20 cellular contexts compared by ENCODE assay signal in the genomic region with DNA sequence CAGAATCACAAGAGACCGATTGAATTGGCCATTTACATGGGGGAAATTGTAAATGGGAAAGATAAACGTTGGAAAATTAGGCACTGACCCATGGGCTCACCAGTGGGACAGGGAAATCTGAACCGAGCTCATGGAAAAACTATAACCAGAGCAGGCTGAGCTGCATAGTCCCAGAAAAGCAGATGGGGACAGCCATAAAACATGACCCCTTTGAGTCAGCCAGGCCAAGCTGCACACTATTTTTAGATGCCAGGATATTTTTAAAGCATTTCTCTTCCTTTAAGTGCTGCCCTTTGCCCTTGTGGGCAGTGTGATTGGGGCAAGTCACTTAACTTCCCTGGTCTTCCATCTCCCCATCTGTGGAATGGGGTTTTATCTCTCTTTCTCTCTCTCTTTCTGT.
DNase-seq lines count a peak whose midpoint lies in the region; ATAC-seq and TF ChIP-seq lines count a peak whose summit lies in the region.
"Had no signal": no experiment of that assay in that cellular context is flagged by ENCODE, and none has a peak within 500 bp of the region (broad histone marks: within the 10 kb centered on the region; RNA-seq: fewer than 3 reads in every experiment).

No MANE protein-coding gene starts in this region.

- WGBS in stomach, 5 donors = 47 to 62% (median 57%) methylated on average over 3 of the region's 3 CpGs

- intact Hi-C loops in stomach (cut with DNase I; ENCODE audit: low total_unique reads) = no loop called here

- ATAC-seq in GM18498 (IDR thresholded peaks at IDR 0.05; ENCODE audit: unreplicated experiment) = no peak
- ATAC-seq in GM18909 (IDR thresholded peaks at IDR 0.05; ENCODE audit: poor library complexity, unreplicated experiment) = no peak
- ATAC-seq: Panc1 had no signal

- peaks cover 0 to 12% (median 0%) of the 10 kb centered on the region in 3 donors for H3K27me3 ChIP-seq in stomach
- H3K27me3 ChIP-seq: BE2C, SJSA1 had no signal

- H3K4me1 ChIP-seq in stomach = no peaks in the 10 kb centered on the region
- H3K4me1 ChIP-seq: BE2C, SJSA1 had no signal

- TF ChIP-seq CTCF in stomach (IDR thresholded peaks at IDR 0.05) = no peak

- TF ChIP-seq POLR2A in stomach (IDR thresholded peaks at IDR 0.05) = no peak

- H3K36me3 ChIP-seq in stomach = no peaks in the 10 kb centered on the region
- H3K36me3 ChIP-seq: BE2C, SJSA1 had no signal

- TF ChIP-seq EP300 in stomach (IDR thresholded peaks at IDR 0.05) = no peak

- DNase-seq in EH (ENCODE audit: low read depth) (peak; percentile 20), RPMI7951 (ENCODE audit: low read depth) (peak; percentile 4), mesenteric fat pad (ENCODE audit: low spot score) (peak; percentile 37), stomach (peak; percentile 1), amygdala (lab: John Stamatoyannopoulos, UW) (no peak)
- DNase-seq: BE2C, DMS53, EL, GF-D8, H7, HFFc6, Kasumi-1, NCI-H187, NCI-H2107, NCI-H524, NCI-H774 had no signal

- no peak overlapping the region for H3K27ac ChIP-seq in stomach
- H3K27ac ChIP-seq: SJSA1 had no signal

- H3K4me3 ChIP-seq in stomach = no peak overlapping the region
- H3K4me3 ChIP-seq: SJSA1 had no signal

- no peaks in the 10 kb centered on the region for H3K9me3 ChIP-seq in stomach
- H3K9me3 ChIP-seq: BE2C, SJSA1 had no signal

Comparison
In these comparisons a context has a peak if more than half of its experiments do, and no peak if none do; other contexts are left out.
1. DNase-seq: peak in EH (single experiment), RPMI7951 (single experiment), mesenteric fat pad (single experiment) and stomach (single experiment); none in amygdala (0 of 56).